Comparison of ENCODE assay signal across 24 cellular contexts in the genomic region with DNA sequence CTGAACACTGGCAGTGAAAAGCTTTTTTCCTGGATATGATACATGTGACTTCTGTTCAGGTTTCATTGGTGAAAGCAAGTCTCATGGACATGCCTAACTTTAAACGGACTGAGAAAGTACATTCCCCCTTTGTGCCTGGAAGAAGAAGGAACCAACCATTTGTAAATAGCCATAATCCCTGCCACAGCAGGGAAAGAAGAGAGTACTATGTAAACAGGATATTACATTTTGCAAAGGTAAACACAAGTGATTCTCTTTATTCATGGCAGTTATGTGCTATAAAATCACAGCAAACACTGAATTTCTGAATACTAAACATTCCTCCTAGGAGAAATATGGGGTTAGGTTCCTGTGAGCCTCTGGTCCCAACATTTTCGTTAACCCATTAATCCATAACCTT. TPM values are rescaled to one million over a fixed set of nuclear protein-coding genes. Genes with fewer than 3 reads are reported as not detected.
DNase-seq lines count a peak whose midpoint lies in the region; ATAC-seq lines count a peak whose summit lies in the region.
"Had no signal": no experiment of that assay in that cellular context is flagged by ENCODE, and none has a peak within 500 bp of the region (broad histone marks: within the 10 kb centered on the region; RNA-seq: fewer than 3 reads in every experiment).

No MANE protein-coding gene starts in this region.

- no peak overlapping the region for H3K14ac ChIP-seq in mesenchymal stem cell (ENCODE audit: low read length in 2 of 2)

- peaks cover 12% of the 10 kb centered on the region for H3K79me1 ChIP-seq in mesenchymal stem cell (replicated peaks; ENCODE audit: low read length, poor library complexity, severe bottlenecking)

- no peak overlapping the region for H2BK5ac ChIP-seq in mesenchymal stem cell (ENCODE audit: low read depth, low read length, poor library complexity, severe bottlenecking)

- no peak overlapping the region for H4K91ac ChIP-seq in mesenchymal stem cell (ENCODE audit: low read length)

- H3K9me3 ChIP-seq in mesenchymal stem cell (ENCODE audit: control insufficient read depth, low read length) (no peaks in the 10 kb centered on the region), SJCRH30 (replicated peaks) (no peaks in the 10 kb centered on the region)
- H3K9me3 ChIP-seq: Peyer's patch had no signal

- peaks cover 8% of the 10 kb centered on the region for H3K4me1 ChIP-seq in mesenchymal stem cell (ENCODE audit: control insufficient read depth, insufficient read depth, low read depth, low read length)
- H3K4me1 ChIP-seq in SJCRH30 = no peaks in the 10 kb centered on the region
- H3K4me1 ChIP-seq: Peyer's patch had no signal

- H3K4ac ChIP-seq in mesenchymal stem cell (ENCODE audit: low read depth in 1 of 2, low read length in 2 of 2) = no peak overlapping the region

- H3K4me3 ChIP-seq in mesenchymal stem cell (ENCODE audit: insufficient read depth in 1 of 2, low read depth in 1 of 2, low read length in 2 of 2) (no peak overlapping the region), SJCRH30 (no peak overlapping the region)
- H3K4me3 ChIP-seq: Peyer's patch had no signal

- WGBS in mesenchymal stem cell = 70% methylated on average over 2 of the region's 2 CpGs

- H4K8ac ChIP-seq in mesenchymal stem cell (ENCODE audit: low read length) = no peak overlapping the region

- H2AFZ ChIP-seq in mesenchymal stem cell (ENCODE audit: low read depth, low read length) = no peak overlapping the region

- H3K9ac ChIP-seq in mesenchymal stem cell (ENCODE audit: low read length) = no peak overlapping the region

- no peak overlapping the region for H2BK12ac ChIP-seq in mesenchymal stem cell (ENCODE audit: low read length in 2 of 2)

- DNase-seq in NCI-H510A treated with DMSO at 0.1 percent for 48 hours (lab: John Stamatoyannopoulos, UW) (peak; percentile 15), NCI-H510A (lab: John Stamatoyannopoulos, UW) (no peak), DMS153 treated with DMSO at 0.1 percent for 48 hours (lab: John Stamatoyannopoulos, UW; ENCODE audit: unreplicated experiment) (peak; percentile 4), NCI-H69 (lab: John Stamatoyannopoulos, UW) (peak; percentile 45), mesenchymal stem cell (no peak), SJCRH30 (no peak), epidermal melanocyte (ENCODE audit: insufficient read length, low spot score) (no peak)
- DNase-seq: Calu3; CD8-positive, alpha-beta T cell; DND-41; H7; Karpas-422; MM.1S; NCI-H1092; NCI-H146; NCI-H2107; NCI-H2227 treated with DMSO at 0.1 percent for 48 hours; NCI-H526; Peyer's patch; T-helper 1 cell had no signal

- no peak overlapping the region for H3K4me2 ChIP-seq in mesenchymal stem cell (ENCODE audit: low read length, poor library complexity, severe bottlenecking)

- no peak overlapping the region for H2AK5ac ChIP-seq in mesenchymal stem cell (ENCODE audit: low read length, severe bottlenecking)

- H2BK15ac ChIP-seq in mesenchymal stem cell (ENCODE audit: low read depth, poor library complexity, severe bottlenecking) = peak overlapping the region; percentile 19

- no peak overlapping the region for H3K18ac ChIP-seq in mesenchymal stem cell (ENCODE audit: low read depth in 1 of 2, low read length in 2 of 2)

- H2BK120ac ChIP-seq in mesenchymal stem cell (ENCODE audit: low read depth, low read length) = no peak overlapping the region

- no peak overlapping the region for H3K23ac ChIP-seq in mesenchymal stem cell (ENCODE audit: low read length in 2 of 2)

- H3K27me3 ChIP-seq in mesenchymal stem cell (ENCODE audit: control insufficient read depth in 1 of 2, insufficient read depth in 1 of 2, low read length in 2 of 2) (no peaks in the 10 kb centered on the region), SJCRH30 (no peaks in the 10 kb centered on the region)
- H3K27me3 ChIP-seq: Peyer's patch had no signal

- no peak overlapping the region for H3K27ac ChIP-seq in mesenchymal stem cell (ENCODE audit: low read length, poor library complexity, severe bottlenecking)
- H3K27ac ChIP-seq in SJCRH30 = no peak overlapping the region
- H3K27ac ChIP-seq: HL-60, Peyer's patch had no signal

- ATAC-seq in esophagus mucosa = no peak
- ATAC-seq: CD8-positive, alpha-beta T cell; Right ventricle myocardium inferior; SK-N-SH treated with all-trans-retinoic acid at 6 μM for 48 hours had no signal

- H3K36me3 ChIP-seq in mesenchymal stem cell (ENCODE audit: control insufficient read depth in 1 of 2, insufficient read depth in 2 of 2, low read depth in 1 of 2, low read length in 2 of 2) (peaks cover 9 to 44% of the 10 kb centered on the region in 2 experiments), SJCRH30 (no peaks in the 10 kb centered on the region)
- H3K36me3 ChIP-seq: Peyer's patch had no signal

RNA-seq across cellular contexts. Expression of gene PRICKLE2, which starts 46.8 kb away (rescaled TPM):
- 17.0 TPM for polyA plus RNA-seq in mesenchymal stem cell (2013, experiment 1 of 2)
- 16.9 TPM for polyA plus RNA-seq in mesenchymal stem cell (2013, experiment 2 of 2)
- total RNA-seq in SJCRH30 (2014; rRNA removed; shearing (Covaris generic)) = 0.23 and 0.65 TPM in 2 replicates
- total RNA-seq in esophagus mucosa = 6.0 TPM
- total RNA-seq: CD8-positive, alpha-beta T cell had no signal

Comparison
In these comparisons a context has a peak if more than half of its experiments do, and no peak if none do; other contexts are left out.
1. DNase-seq: peak in NCI-H510A treated with DMSO at 0.1 percent for 48 hours (single experiment), DMS153 treated with DMSO at 0.1 percent for 48 hours (single experiment) and NCI-H69 (single experiment); none in NCI-H510A (single experiment), mesenchymal stem cell (single experiment), SJCRH30 (0 of 2) and epidermal melanocyte (single experiment).